ENCODE assay signal across 8 cellular contexts in genomic region chr2:121080013-121080772, GRCh38.
DNase-seq lines count a peak whose midpoint lies in the region; TF ChIP-seq lines count a peak whose summit lies in the region.

No MANE protein-coding gene starts in this region.

- no peak overlapping the region for H3K27ac ChIP-seq in cardiac muscle cell
- no peak overlapping the region for H3K27ac ChIP-seq in suprapubic skin

- no peak for TF ChIP-seq EP300 in suprapubic skin (IDR thresholded peaks at IDR 0.05)

- 20% methylated on average over 8 of the region's 8 CpGs for WGBS in suprapubic skin

- H3K9me3 Mint-ChIP-seq in mesothelial cell of epicardium = no peaks in the 10 kb centered on the region

- TF ChIP-seq POLR2A in suprapubic skin (IDR thresholded peaks at IDR 0.05) = no peak

- peaks cover 58% of the 10 kb centered on the region for H3K27me3 Mint-ChIP-seq in mesothelial cell of epicardium (ENCODE audit: low read depth)

- no peak overlapping the region for H3K4me3 Mint-ChIP-seq in mesothelial cell of epicardium

- H3K36me3 ChIP-seq in cardiac muscle cell = no peaks in the 10 kb centered on the region
- no peaks in the 10 kb centered on the region for H3K36me3 ChIP-seq in suprapubic skin

- intact Hi-C loops in cardiac septum (cut with DNase I) = loop anchor here (2.0 kb wide), 1 partner anchor 385 kb away; no protein-coding TSS in a partner anchor

- H3K27me3 ChIP-seq in cardiac muscle cell (peaks cover 6% of the 10 kb centered on the region), suprapubic skin (peaks cover 40% of the 10 kb centered on the region)

- H3K4me1 Mint-ChIP-seq in mesothelial cell of epicardium = peaks cover 13% of the 10 kb centered on the region

- H3K4me1 ChIP-seq in cardiac muscle cell (ENCODE audit: low read depth) (peaks cover 4% of the 10 kb centered on the region), suprapubic skin (peaks cover 17% of the 10 kb centered on the region)

- no peak overlapping the region for H3K4me3 ChIP-seq in cardiac muscle cell
- no peak overlapping the region for H3K4me3 ChIP-seq in suprapubic skin

- H3K9me3 ChIP-seq in cardiac muscle cell (ENCODE audit: low read depth) (no peaks in the 10 kb centered on the region), suprapubic skin (no peaks in the 10 kb centered on the region)

- H3K36me3 Mint-ChIP-seq in mesothelial cell of epicardium = no peaks in the 10 kb centered on the region

- no peak overlapping the region for H3K27ac Mint-ChIP-seq in mesothelial cell of epicardium

- DNase-seq in cardiac muscle cell (ENCODE audit: low read depth in 1 of 2, low spot score in 1 of 2) (peak; percentile 68 to 79), cardiac septum (ENCODE audit: low spot score) (no peak), NCI-H146 (lab: John Stamatoyannopoulos, UW) (peak; percentile 53), ecto neural progenitor cell (ENCODE audit: low spot score) (peak; percentile 84), mesothelial cell of epicardium (ENCODE audit: low spot score in 2 of 2, unreplicated experiment in 2 of 2) (peak in 1 of 2 experiments; percentile 90), suprapubic skin (ENCODE audit: low spot score in 2 of 2) (peak in 1 of 2 donors; percentile 78), NCI-H187 treated with DMSO at 0.1 percent for 48 hours (lab: John Stamatoyannopoulos, UW) (no peak)
- peak; percentile 63 for DNase-seq in activated CD4-positive, alpha-beta T cell treated with anti-CD3 and anti-CD28 coated beads for 48 hours

- TF ChIP-seq CTCF in cardiac muscle cell (IDR thresholded peaks at IDR 0.05; ENCODE audit: low read depth, low read length) (peak; percentile 79), mesothelial cell of epicardium (IDR thresholded peaks at IDR 0.05; ENCODE audit: unreplicated experiment) (peak; percentile 98), suprapubic skin (IDR thresholded peaks at IDR 0.05) (peak; percentile 81 to 86)

Comparison
In these comparisons a context has a peak if more than half of its experiments do, and no peak if none do; other contexts are left out.
1. DNase-seq: peak in cardiac muscle cell (2 of 2), NCI-H146 (single experiment), activated CD4-positive, alpha-beta T cell treated with anti-CD3 and anti-CD28 coated beads for 48 hours (single experiment) and ecto neural progenitor cell (single experiment); none in cardiac septum (single experiment) and NCI-H187 treated with DMSO at 0.1 percent for 48 hours (single experiment).
2. Peak in every context shown above with its lines, with median percentiles within 50 percentile points of each other: CTCF ChIP-seq.